ENCODE assay signal across 11 cellular contexts in genomic region chr1:235799264-235799663, GRCh38.
"Had no signal": no experiment of that assay in that cellular context is flagged by ENCODE, and none has a peak within 500 bp of the region (broad histone marks: within the 10 kb centered on the region; RNA-seq: fewer than 3 reads in every experiment).

No MANE protein-coding gene starts in this region.

- DNase-seq: HFFc6, KBM-7 had no signal

- H3K9me3 ChIP-seq: HAP-1 had no signal

- H3K4me2 ChIP-seq: GM23338, KMS-11 had no signal

- ATAC-seq: GM23338, HCT116, HepG2 had no signal

- H3K4me3 Mint-ChIP-seq: GM23338, HFFc6 had no signal

- H3K9ac ChIP-seq: KMS-11 had no signal

- H3K27ac ChIP-seq: HL-60, KMS-11 had no signal

- H3K9me3 Mint-ChIP-seq: GM23338, HFFc6, IgD-negative memory B cell had no signal

- H3K4me1 Mint-ChIP-seq: GM23338, IgD-negative memory B cell had no signal

- H3K4me1 ChIP-seq: HAP-1 had no signal

- H3K27me3 Mint-ChIP-seq: IgD-negative memory B cell had no signal

- H2AFZ ChIP-seq: GM23338 had no signal

- FAIRE-seq: H1, H54, HepG2 had no signal

- H3K27ac Mint-ChIP-seq: GM23338, HFFc6, IgD-negative memory B cell had no signal
